ENCODE assay signal across 9 cellular contexts in the genomic region with DNA sequence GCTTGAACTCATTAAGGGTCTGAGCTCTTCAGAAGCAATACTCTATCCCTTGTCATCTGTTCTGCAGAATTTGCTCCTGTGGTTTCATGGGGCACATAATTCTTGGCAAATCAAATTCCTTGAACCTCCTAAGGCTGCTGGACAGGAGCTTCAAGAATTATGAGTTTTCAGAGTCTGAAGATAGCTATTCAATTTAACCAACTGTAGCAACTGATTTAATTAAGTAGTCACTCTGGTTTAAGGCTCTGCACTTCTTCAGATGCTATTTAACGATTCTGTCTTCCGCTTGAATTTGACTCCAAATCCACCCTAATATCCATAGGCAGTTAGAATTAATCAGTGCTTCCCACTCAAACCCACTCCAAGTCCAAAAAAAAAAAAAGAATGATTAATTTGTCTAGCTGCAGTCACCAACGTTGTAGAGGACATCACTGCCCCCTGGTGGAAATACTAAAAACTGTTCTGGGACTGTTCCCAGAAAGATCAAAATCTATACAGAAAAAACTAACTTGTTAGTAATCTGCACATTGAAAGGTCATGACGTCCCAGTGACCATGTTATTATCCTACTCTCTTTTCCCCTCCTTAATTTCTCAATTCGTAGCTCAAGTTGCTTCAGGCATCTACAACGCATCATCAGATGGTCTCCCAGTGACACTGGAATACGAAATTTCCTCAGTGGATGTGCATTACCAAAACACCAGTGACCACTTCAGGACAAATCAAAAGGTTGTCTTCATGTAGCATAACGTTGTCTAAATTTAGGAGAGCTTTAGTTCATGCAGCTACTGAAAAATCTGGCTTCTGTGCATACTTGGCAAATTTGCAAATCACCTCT.
DNase-seq lines count a peak whose midpoint lies in the region; ATAC-seq, FAIRE-seq and TF ChIP-seq lines count a peak whose summit lies in the region.
"Had no signal": no experiment of that assay in that cellular context is flagged by ENCODE, and none has a peak within 500 bp of the region (broad histone marks: within the 10 kb centered on the region; RNA-seq: fewer than 3 reads in every experiment).

No MANE protein-coding gene starts in this region.

- H3K27me3 Mint-ChIP-seq in type B pancreatic cell, result peaks cover 3% of the 10 kb centered on the region

- TF ChIP-seq POLR2A in K562 (conservative IDR thresholded peaks at IDR 0.05), result no peak

- under 1% methylated on average over 8 of the region's 8 CpGs for WGBS in K562 (ENCODE audit: insufficient coverage, low coverage, missing lambda C conversion rate)

- DNase-seq in DMS 273 (lab: John Stamatoyannopoulos, UW; ENCODE audit: unreplicated experiment), result peak; percentile 59
- no peak for DNase-seq in DMS 273 treated with DMSO at 0.1 percent for 48 hours (lab: John Stamatoyannopoulos, UW)
- peak; percentile 22 for DNase-seq in H4 (ENCODE audit: low spot score)
- peak; percentile 22 for DNase-seq in NCI-H524 treated with DMSO at 0.1 percent for 48 hours (lab: John Stamatoyannopoulos, UW)
- peak; percentile 28 to 59 (median 49) for DNase-seq in K562 (ENCODE audit: extremely low read depth in 1 of 4, low spot score in 3 of 4)
- peak; percentile 57 for DNase-seq in kidney glomerular epithelial cell (lab: John Stamatoyannopoulos, UW)
- DNase-seq in type B pancreatic cell (ENCODE audit: extremely low spot score, unreplicated experiment), result no peak
- DNase-seq in GOT3 (lab: John Stamatoyannopoulos, UW), result no peak

- H3K4me3 ChIP-seq in K562, result no peak overlapping the region

- no peak overlapping the region for H2AFZ ChIP-seq in K562 (ENCODE audit: low read depth, low read length)

- no peaks in the 10 kb centered on the region for H3K9me3 ChIP-seq in K562 (replicated peaks; ENCODE audit: control insufficient read depth, insufficient read depth, low read depth, low read length)

- TF ChIP-seq EP300 in K562 (IDR thresholded peaks at IDR 0.05; ENCODE audit: low read length), result no peak

- TF ChIP-seq CTCF in K562 (IDR thresholded peaks at IDR 0.05 in 2 of 3, conservative IDR thresholded peaks at IDR 0.05 in 1 of 3; ENCODE audit: insufficient read depth in 2 of 3, low read depth in 1 of 3, low read length in 3 of 3) (peak; percentile 50 to 82 (median 63); a peak in 5 of 6 replicates), type B pancreatic cell (conservative IDR thresholded peaks at IDR 0.05) (peak; percentile 82)

- no peaks in the 10 kb centered on the region for H3K9me3 Mint-ChIP-seq in type B pancreatic cell

- no peaks in the 10 kb centered on the region for H3K9me1 ChIP-seq in K562 (ENCODE audit: control insufficient read depth, insufficient read depth, low read length)

- H3K9ac ChIP-seq in K562 (ENCODE audit: insufficient read depth in 1 of 2, low read depth in 2 of 2, low read length in 2 of 2), result no peak overlapping the region

- no peaks in the 10 kb centered on the region for H3K79me2 ChIP-seq in K562 (ENCODE audit: control insufficient read depth, insufficient read depth, low read length)

- TF ChIP-seq RAD21 in K562 (CRISPR knock-in tag; conservative IDR thresholded peaks at IDR 0.05 in 1 of 2, IDR thresholded peaks at IDR 0.05 in 1 of 2), result peak; percentile 41 to 67; a peak in 3 of 4 replicates

- CTCF ChIA-PET in K562 (lab: Yijun Ruan, JAX; ENCODE audit: low intra/inter-chr PET ratio), result interaction anchor here (0.7 to 1.3 kb wide), 4 partner anchors 14 to 1134 kb away, joined by 3 to 8 read pairs (median 5); no protein-coding TSS in a partner anchor

- FAIRE-seq in K562 (lab: Jason Lieb, UNC), result peak; percentile 78
- FAIRE-seq: A204.1 had no signal

- intact Hi-C loops in K562 (cut with micrococcal nuclease), result loop anchor here (5.0 to 10.0 kb wide), 2 partner anchors 368 to 946 kb away; a partner anchor contains a TSS

- no peaks in the 10 kb centered on the region for H3K4me1 Mint-ChIP-seq in type B pancreatic cell (ENCODE audit: unreplicated experiment)

- H3K4me1 ChIP-seq in K562 (replicated peaks in 1 of 2; ENCODE audit: control insufficient read depth in 2 of 2, insufficient read depth in 2 of 2, low read length in 2 of 2), result no peaks in the 10 kb centered on the region

- no peaks in the 10 kb centered on the region for H3K36me3 ChIP-seq in K562 (ENCODE audit: control insufficient read depth, insufficient read depth, low read length)

- POLR2A ChIA-PET in K562 (lab: Yijun Ruan, JAX), result interaction anchor here (0.6 kb wide), 1 partner anchor 1111 kb away, joined by 3 read pairs; no protein-coding TSS in a partner anchor

- no peak overlapping the region for H3K27ac ChIP-seq in K562 (ENCODE audit: extremely low read depth, low read depth, low read length)

- H3K4me2 ChIP-seq in K562 (ENCODE audit: insufficient read depth, low read length), result no peak overlapping the region

- no peaks in the 10 kb centered on the region; a peak in 1 of 5 replicates for H3K27me3 ChIP-seq in K562 (ENCODE audit: control insufficient read depth in 2 of 2, insufficient read depth in 2 of 2, low read length in 2 of 2)

- no peaks in the 10 kb centered on the region for H3K36me3 Mint-ChIP-seq in type B pancreatic cell

- in situ Hi-C loops in K562 (cut with MboI), result loop anchor here (10.0 to 25.0 kb wide), 2 partner anchors 936 to 1138 kb away; no protein-coding TSS in a partner anchor

- H4K20me1 ChIP-seq in K562 (replicated peaks; ENCODE audit: control insufficient read depth, insufficient read depth, low read length), result no peaks in the 10 kb centered on the region

- no peak overlapping the region for H3K27ac Mint-ChIP-seq in type B pancreatic cell

- BruUV-seq in K562 (replicated peaks; lab: Mats Ljungman, UMichigan), result no TSS peak

- peak; percentile 81 for ATAC-seq in K562

- H3K4me3 Mint-ChIP-seq in type B pancreatic cell, result no peak overlapping the region

TF ChIP-seq in K562, 482 proteins besides CTCF, POLR2A, EP300 and RAD21 (continues in another document):
- TF ChIP-seq, protein P1, sequence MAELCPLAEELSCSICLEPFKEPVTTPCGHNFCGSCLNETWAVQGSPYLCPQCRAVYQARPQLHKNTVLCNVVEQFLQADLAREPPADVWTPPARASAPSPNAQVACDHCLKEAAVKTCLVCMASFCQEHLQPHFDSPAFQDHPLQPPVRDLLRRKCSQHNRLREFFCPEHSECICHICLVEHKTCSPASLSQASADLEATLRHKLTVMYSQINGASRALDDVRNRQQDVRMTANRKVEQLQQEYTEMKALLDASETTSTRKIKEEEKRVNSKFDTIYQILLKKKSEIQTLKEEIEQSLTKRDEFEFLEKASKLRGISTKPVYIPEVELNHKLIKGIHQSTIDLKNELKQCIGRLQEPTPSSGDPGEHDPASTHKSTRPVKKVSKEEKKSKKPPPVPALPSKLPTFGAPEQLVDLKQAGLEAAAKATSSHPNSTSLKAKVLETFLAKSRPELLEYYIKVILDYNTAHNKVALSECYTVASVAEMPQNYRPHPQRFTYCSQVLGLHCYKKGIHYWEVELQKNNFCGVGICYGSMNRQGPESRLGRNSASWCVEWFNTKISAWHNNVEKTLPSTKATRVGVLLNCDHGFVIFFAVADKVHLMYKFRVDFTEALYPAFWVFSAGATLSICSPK (IDR thresholded peaks at IDR 0.05; ENCODE audit: borderline replicate concordance), result no peak
- no peak for TF ChIP-seq ZEB2 (IDR thresholded peaks at IDR 0.05)
- TF ChIP-seq, protein P2, sequence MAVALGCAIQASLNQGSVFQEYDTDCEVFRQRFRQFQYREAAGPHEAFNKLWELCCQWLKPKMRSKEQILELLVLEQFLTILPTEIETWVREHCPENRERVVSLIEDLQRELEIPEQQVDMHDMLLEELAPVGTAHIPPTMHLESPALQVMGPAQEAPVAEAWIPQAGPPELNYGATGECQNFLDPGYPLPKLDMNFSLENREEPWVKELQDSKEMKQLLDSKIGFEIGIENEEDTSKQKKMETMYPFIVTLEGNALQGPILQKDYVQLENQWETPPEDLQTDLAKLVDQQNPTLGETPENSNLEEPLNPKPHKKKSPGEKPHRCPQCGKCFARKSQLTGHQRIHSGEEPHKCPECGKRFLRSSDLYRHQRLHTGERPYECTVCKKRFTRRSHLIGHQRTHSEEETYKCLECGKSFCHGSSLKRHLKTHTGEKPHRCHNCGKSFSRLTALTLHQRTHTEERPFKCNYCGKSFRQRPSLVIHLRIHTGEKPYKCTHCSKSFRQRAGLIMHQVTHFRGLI (CRISPR knock-in tag; IDR thresholded peaks at IDR 0.05), result no peak
- TF ChIP-seq, protein P3, sequence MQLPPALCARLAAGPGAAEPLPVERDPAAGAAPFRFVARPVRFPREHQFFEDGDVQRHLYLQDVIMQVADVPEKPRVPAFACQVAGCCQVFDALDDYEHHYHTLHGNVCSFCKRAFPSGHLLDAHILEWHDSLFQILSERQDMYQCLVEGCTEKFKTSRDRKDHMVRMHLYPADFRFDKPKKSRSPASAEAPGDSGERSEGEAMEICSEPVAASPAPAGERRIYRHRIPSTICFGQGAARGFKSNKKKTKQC (CRISPR knock-in tag; IDR thresholded peaks at IDR 0.05), result no peak
- TF ChIP-seq C11orf30 (IDR thresholded peaks at IDR 0.05; ENCODE audit: low read depth), result no peak
- no peak for TF ChIP-seq BHLHE40 (IDR thresholded peaks at IDR 0.05; ENCODE audit: low read length)
- TF ChIP-seq RBM34 (IDR thresholded peaks at IDR 0.05; ENCODE audit: borderline replicate concordance, insufficient read depth, low read length), result no peak
- no peak for TF ChIP-seq ZNF354B (CRISPR knock-in tag; IDR thresholded peaks at IDR 0.05)
- TF ChIP-seq HMG20B (CRISPR knock-in tag; IDR thresholded peaks at IDR 0.05), result no peak
- TF ChIP-seq NONO (IDR thresholded peaks at IDR 0.05; ENCODE audit: low read depth in 2 of 2, low read length in 1 of 2), result no peak
- no peak for TF ChIP-seq CBFA2T3 (IDR thresholded peaks at IDR 0.05)
- TF ChIP-seq GTF2F1 (IDR thresholded peaks at IDR 0.05; ENCODE audit: low read depth, low read length), result no peak
- no peak for TF ChIP-seq CEBPG (CRISPR knock-in tag; IDR thresholded peaks at IDR 0.05)
- TF ChIP-seq CEBPG (tag; conservative IDR thresholded peaks at IDR 0.05 in 1 of 2, IDR thresholded peaks at IDR 0.05 in 1 of 2), result 0 out of 4 replicates have a peak, but pooled peaks of 1 of the 2 experiments have one; percentile 41

Comparison
In these comparisons a context has a peak if more than half of its experiments do, and no peak if none do; other contexts are left out.
1. DNase-seq: peak in DMS 273 (single experiment), H4 (single experiment), NCI-H524 treated with DMSO at 0.1 percent for 48 hours (single experiment), K562 (4 of 4) and kidney glomerular epithelial cell (single experiment); none in DMS 273 treated with DMSO at 0.1 percent for 48 hours (single experiment), type B pancreatic cell (single experiment) and GOT3 (single experiment).